Comparison of ENCODE assay signal across 12 cellular contexts in genomic region chr16:30459456-30459855, GRCh38. TPM values are rescaled to one million over a fixed set of nuclear protein-coding genes. Genes with fewer than 3 reads are reported as not detected.
DNase-seq lines count a peak whose midpoint lies in the region; ATAC-seq, FAIRE-seq and TF ChIP-seq lines count a peak whose summit lies in the region.
"Had no signal": no experiment of that assay in that cellular context is flagged by ENCODE, and none has a peak within 500 bp of the region (broad histone marks: within the 10 kb centered on the region; RNA-seq: fewer than 3 reads in every experiment).

No MANE protein-coding gene starts in this region.

- H3K9me3 ChIP-seq in CD8-positive, alpha-beta T cell (ENCODE audit: low read length), result no peaks in the 10 kb centered on the region

- no peaks in the 10 kb centered on the region for H3K9me3 Mint-ChIP-seq in CD8-positive, alpha-beta T cell
- H3K9me3 Mint-ChIP-seq in T-cell, result no peaks in the 10 kb centered on the region
- no peaks in the 10 kb centered on the region for H3K9me3 Mint-ChIP-seq in memory B cell

- no peaks in the 10 kb centered on the region for H3K27me3 ChIP-seq in CD8-positive, alpha-beta T cell (ENCODE audit: insufficient read depth, low read length)
- H3K27me3 ChIP-seq: cardiac muscle cell had no signal

- intact Hi-C loops in CD8-positive, alpha-beta T cell (cut with DNase I, micrococcal nuclease), result no loop called here

- CTCF ChIA-PET in CD8-positive, alpha-beta T cell (lab: Charles Lee), result interaction anchor here (0.5 to 5.9 kb wide), 7 partner anchors 9 to 308 kb away, joined by 3 to 36 read pairs (median 5); partner anchors contain the start of genes DCTPP1, ITGAL and ZNF747
- CTCF ChIA-PET in T-cell (lab: Charles Lee), result interaction anchor here (0.5 to 1.6 kb wide), 2 partner anchors 77 to 815 kb away, joined by 3 to 4 read pairs; partner anchors contain the start of gene SEPTIN1 (in 1 of the 2)

- peak overlapping the region; percentile 15 for H3K27ac ChIP-seq in CD8-positive, alpha-beta T cell (ENCODE audit: low read depth, low read length)
- H3K27ac ChIP-seq: cardiac muscle cell, SK-N-MC had no signal

- peak overlapping the region; percentile 22 for H3K4me3 ChIP-seq in CD8-positive, alpha-beta T cell (ENCODE audit: low read depth, low read length)
- H3K4me3 ChIP-seq: cardiac muscle cell, SK-N-MC had no signal

- no peak for FAIRE-seq in GM12891 (lab: Jason Lieb, UNC)

- peaks cover 26% of the 10 kb centered on the region for H3K4me1 ChIP-seq in CD8-positive, alpha-beta T cell (ENCODE audit: insufficient read depth, low read length)

- H3K36me3 Mint-ChIP-seq in CD8-positive, alpha-beta T cell, result no peaks in the 10 kb centered on the region
- H3K36me3 Mint-ChIP-seq in T-cell, result no peaks in the 10 kb centered on the region
- no peaks in the 10 kb centered on the region for H3K36me3 Mint-ChIP-seq in memory B cell

- H3K27me3 Mint-ChIP-seq in CD8-positive, alpha-beta T cell (ENCODE audit: low read depth), result no peaks in the 10 kb centered on the region
- H3K27me3 Mint-ChIP-seq in T-cell (no peaks in the 10 kb centered on the region), memory B cell (no peaks in the 10 kb centered on the region)

- H3K36me3 ChIP-seq in CD8-positive, alpha-beta T cell (ENCODE audit: insufficient read depth, low read length), result no peaks in the 10 kb centered on the region
- H3K36me3 ChIP-seq: cardiac muscle cell had no signal

- DNase-seq in CD8-positive, alpha-beta T cell, result no peak
- no peak for DNase-seq in T-cell
- no peak for DNase-seq in memory B cell (ENCODE audit: low spot score in 2 of 2)
- DNase-seq in dermis blood vessel endothelial cell, result no peak
- no peak for DNase-seq in NCI-H2081 (lab: John Stamatoyannopoulos, UW)
- DNase-seq in GM12891 (ENCODE audit: insufficient read length, low spot score), result no peak
- DNase-seq: NCI-H2029 treated with DMSO at 0.1 percent for 48 hours had no signal

- H3K4me3 Mint-ChIP-seq in CD8-positive, alpha-beta T cell, result peak overlapping the region; percentile 29
- peak overlapping the region in 1 of 3 donors; percentile 61 for H3K4me3 Mint-ChIP-seq in T-cell
- H3K4me3 Mint-ChIP-seq in memory B cell, result peak overlapping the region; percentile 70

- TF ChIP-seq CTCF in CD8-positive, alpha-beta T cell (IDR thresholded peaks at IDR 0.05), result no peak

- H3K27ac Mint-ChIP-seq in CD8-positive, alpha-beta T cell, result peak overlapping the region; percentile 74
- peak overlapping the region; percentile 88 to 93 for H3K27ac Mint-ChIP-seq in T-cell
- peak overlapping the region; percentile 88 for H3K27ac Mint-ChIP-seq in memory B cell

- POLR2A ChIA-PET in CD8-positive, alpha-beta T cell (lab: Charles Lee), result interaction anchor here (0.9 to 8.7 kb wide), 9 partner anchors 10 to 76 kb away, joined by 3 to 148 read pairs (median 4); partner anchors contain the start of genes DCTPP1 and ITGAL
- POLR2A ChIA-PET in T-cell (lab: Charles Lee), result no interaction called here

- no peak for TF ChIP-seq POLR2A in GM12891 (IDR thresholded peaks at IDR 0.05; ENCODE audit: low read depth, low read length)

- peaks cover 42% of the 10 kb centered on the region for H3K4me1 Mint-ChIP-seq in CD8-positive, alpha-beta T cell (ENCODE audit: low read depth)
- peaks cover 40 to 49% (median 43%) of the 10 kb centered on the region in 3 donors for H3K4me1 Mint-ChIP-seq in T-cell
- H3K4me1 Mint-ChIP-seq in memory B cell, result peaks cover 20% of the 10 kb centered on the region

- ATAC-seq in CD8-positive, alpha-beta T cell, result no peak
- ATAC-seq in GM19324 (IDR thresholded peaks at IDR 0.05; ENCODE audit: low FRiP score, unreplicated experiment) (peak; percentile 7), T-cell (replicated peaks in 1 of 4) (no peak), memory B cell (ENCODE audit: low read depth) (no peak)

TF ChIP-seq in GM12891, 5 proteins besides CTCF, POLR2A, EP300 and RAD21:
- TF ChIP-seq POLR2AphosphoS5 (IDR thresholded peaks at IDR 0.05; ENCODE audit: low read depth, low read length) (no peak), POU2F2 (IDR thresholded peaks at IDR 0.05; ENCODE audit: low read depth, low read length) (no peak), PAX5 (IDR thresholded peaks at IDR 0.05; ENCODE audit: insufficient read depth, low read length, severe bottlenecking) (no peak), SPI1 (IDR thresholded peaks at IDR 0.05; ENCODE audit: low read depth, low read length) (no peak), TAF1 (IDR thresholded peaks at IDR 0.05; ENCODE audit: low read depth, low read length) (no peak)
TF ChIP-seq in GM12891: peak in this region for 0.

RNA-seq across cellular contexts. Expression of gene ITGAL, which starts 13.1 kb away (rescaled TPM):
- 100 to 1,000 TPM; 187 to 218 TPM for total RNA-seq in CD8-positive, alpha-beta T cell
- total RNA-seq in T-cell, result 100 to 1,000 TPM; 322 to 640 (median 518) TPM
- not detected in 2 replicates for total RNA-seq in dermis blood vessel endothelial cell
- polyA plus RNA-seq in GM12891 (2012; ENCODE audit: low read depth, missing spikeins), result 35.4 TPM
- total RNA-seq: cardiac muscle cell, glomerular endothelial cell, myocyte had no signal
- polyA plus RNA-seq: cardiac muscle cell had no signal

RNA-seq across cellular contexts. Expression of gene SEPHS2, which starts 13.8 kb away (rescaled TPM):
- 10 to 100 TPM; 22.6 to 24.1 TPM for total RNA-seq in CD8-positive, alpha-beta T cell
- total RNA-seq in T-cell (10 to 100 TPM; 21.3 to 50.2 (median 47.8) TPM), dermis blood vessel endothelial cell (16.0 and 17.1 TPM in 2 replicates)
- polyA plus RNA-seq in GM12891 (2012; ENCODE audit: low read depth, missing spikeins), result 56.5 TPM

RNA-seq across cellular contexts. Expression of gene DCTPP1, which starts 29.6 kb away (rescaled TPM):
- 1 to 10 TPM; 4.0 to 5.5 TPM for total RNA-seq in CD8-positive, alpha-beta T cell
- total RNA-seq in T-cell (10 to 100 TPM; 11.2 to 30.6 (median 24.7) TPM), dermis blood vessel endothelial cell (61.3 and 61.9 TPM in 2 replicates)
- 67.5 TPM for polyA plus RNA-seq in GM12891 (2012; ENCODE audit: low read depth, missing spikeins)

RNA-seq across cellular contexts. Expression of gene ZNF771, which starts 52.0 kb away (rescaled TPM):
- under 1 TPM; 0.87 to 0.92 TPM for total RNA-seq in CD8-positive, alpha-beta T cell
- total RNA-seq in T-cell (1 to 10 TPM; 1.3 to 6.6 (median 6.2) TPM), dermis blood vessel endothelial cell (14.8 and 21.4 TPM in 2 replicates)
- 1.2 TPM for polyA plus RNA-seq in GM12891 (2012; ENCODE audit: low read depth, missing spikeins)

Comparison
In these comparisons a context has a peak if more than half of its experiments do, and no peak if none do; other contexts are left out.
1. RNA of gene ITGAL, which starts 13.1 kb away (total RNA-seq): 322 to 640 TPM in T-cell and 187 to 218 TPM in CD8-positive, alpha-beta T cell; not detected in dermis blood vessel endothelial cell; every median in the first group is over 100 times any median in the second.
2. Peak in every context shown above with its lines, with median percentiles within 50 percentile points of each other: H3K27ac Mint-ChIP-seq.